8 cellular contexts compared by ENCODE assay signal in genomic region chr15:66386204-66387123, GRCh38. TPM values are rescaled to one million over a fixed set of nuclear protein-coding genes. Genes with fewer than 3 reads are reported as not detected.
DNase-seq lines count a peak whose midpoint lies in the region; ATAC-seq and TF ChIP-seq lines count a peak whose summit lies in the region.

Gene MAP2K1 (plus strand): TSS chr15:66386912. CDS start chr15:66387348, 436 bp downstream.

- peak within 1 kb of the TSS; percentile 90 to 98 for H3K27ac Mint-ChIP-seq in activated naive CD4-positive, alpha-beta T cell treated with anti-CD3 and anti-CD28 coated beads, Interleukin-2, amount 50 U/mL, for 72 hours

- H3K9me3 ChIP-seq in osteoblast (ENCODE audit: low read depth, low read length) (no peaks in the 10 kb centered on the region), thoracic aorta (no peaks in the 10 kb centered on the region)

- peak within 1 kb of the TSS; percentile 94 for H3K27ac ChIP-seq in osteoblast (ENCODE audit: low read depth, low read length)
- peak within 1 kb of the TSS; percentile 88 to 89 for H3K27ac ChIP-seq in thoracic aorta

- peak within 1 kb of the TSS; percentile 94 for H3K4me3 ChIP-seq in osteoblast (ENCODE audit: insufficient read depth, low read length)
- peak within 1 kb of the TSS; percentile 90 for H3K4me3 ChIP-seq in thoracic aorta

- peak; percentile 83 for ATAC-seq in HG02588 (IDR thresholded peaks at IDR 0.05; ENCODE audit: unreplicated experiment)
- peak; percentile 96 for ATAC-seq in SK-N-SH treated with all-trans-retinoic acid at 6 μM for 48 hours
- peak; percentile 85 to 88 for ATAC-seq in activated naive CD4-positive, alpha-beta T cell treated with anti-CD3 and anti-CD28 coated beads, Interleukin-2, amount 50 U/mL, for 72 hours
- peak; percentile 96 for ATAC-seq in thoracic aorta (ENCODE audit: insufficient number of reproducible peaks, low FRiP score, low read depth)

- H3K36me3 Mint-ChIP-seq in activated naive CD4-positive, alpha-beta T cell treated with anti-CD3 and anti-CD28 coated beads, Interleukin-2, amount 50 U/mL, for 72 hours: peaks cover 17 to 35% of the 10 kb centered on the region in 2 donors

- TF ChIP-seq CTCF in GM10266 (IDR thresholded peaks at IDR 0.05; ENCODE audit: control insufficient read depth, insufficient read depth, low read depth, missing control alignments): peak; percentile 94
- peak; percentile 58 for TF ChIP-seq CTCF in osteoblast (IDR thresholded peaks at IDR 0.05; ENCODE audit: extremely low read depth, low read depth, low read length)
- peak; percentile 64 for TF ChIP-seq CTCF in thoracic aorta (IDR thresholded peaks at IDR 0.05)

- peaks cover 29% of the 10 kb centered on the region for H4K20me1 ChIP-seq in osteoblast (ENCODE audit: insufficient read depth, low read length)

- H3K27me3 ChIP-seq in osteoblast (ENCODE audit: insufficient read depth, low read length) (no peaks in the 10 kb centered on the region), thoracic aorta (replicated peaks; ENCODE audit: insufficient read depth) (no peaks in the 10 kb centered on the region)

- H3K36me3 ChIP-seq in osteoblast (ENCODE audit: insufficient read depth, low read length) (no peaks in the 10 kb centered on the region), thoracic aorta (no peaks in the 10 kb centered on the region)

- peak within 1 kb of the TSS; percentile 99 for H3K4me2 ChIP-seq in osteoblast (ENCODE audit: insufficient read depth, low read length)

- H2AFZ ChIP-seq in osteoblast (ENCODE audit: low read length): peak within 1 kb of the TSS; percentile 94

- peaks cover 48% of the 10 kb centered on the region for H3K79me2 ChIP-seq in osteoblast (ENCODE audit: insufficient read depth, low read length)

- H3K4me1 ChIP-seq in osteoblast (ENCODE audit: insufficient read depth, low read length): peaks cover 24% of the 10 kb centered on the region
- H3K4me1 ChIP-seq in thoracic aorta (ENCODE audit: control insufficient read depth in 1 of 2, low read depth in 2 of 2): peaks cover 22 to 46% of the 10 kb centered on the region in 2 donors

- peak; percentile 96 for DNase-seq in GM10266 (ENCODE audit: extremely low spot score)
- DNase-seq in NCI-H1048 (lab: John Stamatoyannopoulos, UW): peak; percentile 95
- peak; percentile 97 to 98 for DNase-seq in activated naive CD4-positive, alpha-beta T cell treated with anti-CD3 and anti-CD28 coated beads, Interleukin-2, amount 50 U/mL, for 72 hours (ENCODE audit: low spot score in 2 of 2)
- peak; percentile 69 for DNase-seq in glomerular endothelial cell (ENCODE audit: extremely low read depth, low read depth, low spot score)
- DNase-seq in osteoblast (ENCODE audit: insufficient read length, low spot score, missing footprints): peak; percentile 99
- DNase-seq in thoracic aorta (ENCODE audit: low spot score): peak; percentile 92

- H3K9me3 Mint-ChIP-seq in activated naive CD4-positive, alpha-beta T cell treated with anti-CD3 and anti-CD28 coated beads, Interleukin-2, amount 50 U/mL, for 72 hours: no peaks in the 10 kb centered on the region

TF ChIP-seq in SK-N-SH treated with all-trans-retinoic acid at 6 μM for 48 hours, 23 proteins besides CTCF, POLR2A, EP300 and RAD21:
- TF ChIP-seq POU6F1 (CRISPR knock-in tag; IDR thresholded peaks at IDR 0.05; ENCODE audit: borderline replicate concordance, low read depth) (no peak), CREB5 (CRISPR knock-in tag; IDR thresholded peaks at IDR 0.05; ENCODE audit: low read depth) (no peak), TOX (CRISPR knock-in tag; IDR thresholded peaks at IDR 0.05; ENCODE audit: borderline replicate concordance) (no peak), ZNF565 (CRISPR knock-in tag; conservative IDR thresholded peaks at IDR 0.05; ENCODE audit: low read depth) (no peak), PATZ1 (CRISPR knock-in tag; IDR thresholded peaks at IDR 0.05; ENCODE audit: borderline replicate concordance) (no peak), ISL1 (CRISPR knock-in tag; IDR thresholded peaks at IDR 0.05) (no peak), CSDC2 (CRISPR knock-in tag; IDR thresholded peaks at IDR 0.05) (no peak), ARNTL (CRISPR knock-in tag; IDR thresholded peaks at IDR 0.05; ENCODE audit: borderline replicate concordance, low read depth) (no peak), CSRNP3 (CRISPR knock-in tag; IDR thresholded peaks at IDR 0.05) (no peak), ZFP30 (CRISPR knock-in tag; IDR thresholded peaks at IDR 0.05) (no peak), SNAI2 (CRISPR knock-in tag; IDR thresholded peaks at IDR 0.05) (no peak)

RNA-seq across cellular contexts. Expression of gene MAP2K1, which starts in this region (rescaled TPM):
- total RNA-seq in activated naive CD4-positive, alpha-beta T cell treated with anti-CD3 and anti-CD28 coated beads, Interleukin-2, amount 50 U/mL, for 72 hours: 100 to 1,000 TPM in 1 of 2 donors, 10 to 100 TPM in 1; 78.8 to 131 TPM
- total RNA-seq in glomerular endothelial cell (52.8 and 78.8 TPM in 2 replicates), osteoblast (19.2 and 21.2 TPM in 2 replicates), thoracic aorta (10 to 100 TPM; 58.7 to 62.3 TPM)

Comparison
In these comparisons a context has a peak if more than half of its experiments do, and no peak if none do; other contexts are left out.
1. Peak in every context shown above with its lines: DNase-seq, ATAC-seq, H3K4me3 ChIP-seq and H3K27ac ChIP-seq.